In genomic region chr19:3990815-3991117, GRCh38 we compare ENCODE assay signal across 1 cellular context.
TF ChIP-seq lines count a peak whose summit lies in the region.

No MANE protein-coding gene starts in this region.

TF ChIP-seq in GM23338, 12 proteins besides CTCF, POLR2A, EP300 and RAD21 (continued from another document):
- TF ChIP-seq NANOG (IDR thresholded peaks at IDR 0.05; ENCODE audit: borderline replicate concordance) (no peak), EZH2 (IDR thresholded peaks at IDR 0.05; ENCODE audit: low read depth, unreplicated experiment) (no peak), REST (IDR thresholded peaks at IDR 0.05; ENCODE audit: unreplicated experiment) (no peak), ZNF114 (CRISPR knock-in tag; IDR thresholded peaks at IDR 0.05) (no peak), EZH2phosphoT487 (IDR thresholded peaks at IDR 0.05; ENCODE audit: unreplicated experiment) (no peak), JUNB (IDR thresholded peaks at IDR 0.05; ENCODE audit: unreplicated experiment) (no peak)
- TF ChIP-seq, protein P1, sequence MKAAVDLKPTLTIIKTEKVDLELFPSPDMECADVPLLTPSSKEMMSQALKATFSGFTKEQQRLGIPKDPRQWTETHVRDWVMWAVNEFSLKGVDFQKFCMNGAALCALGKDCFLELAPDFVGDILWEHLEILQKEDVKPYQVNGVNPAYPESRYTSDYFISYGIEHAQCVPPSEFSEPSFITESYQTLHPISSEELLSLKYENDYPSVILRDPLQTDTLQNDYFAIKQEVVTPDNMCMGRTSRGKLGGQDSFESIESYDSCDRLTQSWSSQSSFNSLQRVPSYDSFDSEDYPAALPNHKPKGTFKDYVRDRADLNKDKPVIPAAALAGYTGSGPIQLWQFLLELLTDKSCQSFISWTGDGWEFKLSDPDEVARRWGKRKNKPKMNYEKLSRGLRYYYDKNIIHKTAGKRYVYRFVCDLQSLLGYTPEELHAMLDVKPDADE (IDR thresholded peaks at IDR 0.05), result no peak
